In genomic region chr2:149315461-149315860, GRCh38 we compare ENCODE assay signal across 24 cellular contexts. TPM values are rescaled to one million over a fixed set of nuclear protein-coding genes. Genes with fewer than 3 reads are reported as not detected.
"Had no signal": no experiment of that assay in that cellular context is flagged by ENCODE, and none has a peak within 500 bp of the region (broad histone marks: within the 10 kb centered on the region; RNA-seq: fewer than 3 reads in every experiment).

No MANE protein-coding gene starts in this region.

- H3K4me1 Mint-ChIP-seq: natural killer cell had no signal

- H3K9me3 ChIP-seq: neutrophil, psoas muscle, sigmoid colon, suprapubic skin, thoracic aorta, uterus had no signal

- H3K36me3 Mint-ChIP-seq: naive B cell; natural killer cell; neural progenitor cell; stimulated activated effector memory CD8-positive, alpha-beta T cell treated with anti-CD3 and anti-CD28 coated beads, Interleukin-12 subunit alpha, Interleukin-12 subunit beta, amount 100 ng/mL, for 72 hours; type B pancreatic cell had no signal

- H2AFZ ChIP-seq: neural progenitor cell, parathyroid adenoma had no signal

- H3K4me1 ChIP-seq: left ventricle myocardium inferior, neural progenitor cell, parathyroid adenoma, psoas muscle, suprapubic skin, uterus had no signal

- H3K36me3 ChIP-seq: left ventricle myocardium inferior, neural progenitor cell, neutrophil, sigmoid colon, spleen, suprapubic skin, thoracic aorta, tibial artery, uterus had no signal

- H3K27ac ChIP-seq: left ventricle myocardium inferior, neural progenitor cell, neutrophil, parathyroid adenoma, psoas muscle, sigmoid colon, spleen, suprapubic skin, thoracic aorta, tibial artery, uterus had no signal

- H3K27ac Mint-ChIP-seq: naive B cell; natural killer cell; nephron progenitor cell; neural progenitor cell; stimulated activated effector memory CD8-positive, alpha-beta T cell treated with anti-CD3 and anti-CD28 coated beads, Interleukin-12 subunit alpha, Interleukin-12 subunit beta, amount 100 ng/mL, for 72 hours; stimulated activated naive CD8-positive, alpha-beta T cell treated with anti-CD3 and anti-CD28 coated beads, Interleukin-15, Interleukin-2, amounts not matched to agents 100 ng/mL and 50 ng/mL, for 24 hours; type B pancreatic cell had no signal

- H3K4me3 ChIP-seq: left ventricle myocardium inferior, lung, neural progenitor cell, psoas muscle, sigmoid colon, spleen, suprapubic skin, thoracic aorta, tibial artery, uterus had no signal

- H3K9me3 Mint-ChIP-seq: neural progenitor cell; stimulated activated effector memory CD8-positive, alpha-beta T cell treated with anti-CD3 and anti-CD28 coated beads, Interleukin-12 subunit alpha, Interleukin-12 subunit beta, amount 100 ng/mL, for 72 hours; type B pancreatic cell had no signal

- H3K27me3 Mint-ChIP-seq: type B pancreatic cell had no signal

- H3K4me3 Mint-ChIP-seq: mesothelial cell of epicardium; naive B cell; natural killer cell; nephron progenitor cell; neural progenitor cell; stimulated activated effector memory CD8-positive, alpha-beta T cell treated with anti-CD3 and anti-CD28 coated beads, Interleukin-12 subunit alpha, Interleukin-12 subunit beta, amount 100 ng/mL, for 72 hours; stimulated activated naive CD8-positive, alpha-beta T cell treated with anti-CD3 and anti-CD28 coated beads, Interleukin-15, Interleukin-2, amounts not matched to agents 100 ng/mL and 50 ng/mL, for 24 hours; type B pancreatic cell had no signal

- DNase-seq: left ventricle myocardium inferior; naive B cell; natural killer cell; nephron progenitor cell; occipital lobe; psoas muscle; sigmoid colon; small intestine; spleen; stimulated activated CD4-positive, alpha-beta T cell treated with anti-CD3 and anti-CD28 coated beads, Interleukin-4, amount 100 ng/mL, for 24 hours; stimulated activated naive CD4-positive, alpha-beta T cell; tibial artery; uterus had no signal

- H3K79me2 ChIP-seq: parathyroid adenoma had no signal

- H3K27me3 ChIP-seq: neural progenitor cell, uterus had no signal

- ATAC-seq: natural killer cell; psoas muscle; stimulated activated effector memory CD8-positive, alpha-beta T cell treated with anti-CD3 and anti-CD28 coated beads, Interleukin-12 subunit alpha, Interleukin-12 subunit beta, amount 100 ng/mL, for 72 hours had no signal

- H3K4me2 ChIP-seq: neural progenitor cell had no signal

RNA-seq across cellular contexts. Expression of gene LYPD6, which starts 14.9 kb away (rescaled TPM):
- total RNA-seq: mononuclear cell, natural killer cell had no signal
